In the genomic region with DNA sequence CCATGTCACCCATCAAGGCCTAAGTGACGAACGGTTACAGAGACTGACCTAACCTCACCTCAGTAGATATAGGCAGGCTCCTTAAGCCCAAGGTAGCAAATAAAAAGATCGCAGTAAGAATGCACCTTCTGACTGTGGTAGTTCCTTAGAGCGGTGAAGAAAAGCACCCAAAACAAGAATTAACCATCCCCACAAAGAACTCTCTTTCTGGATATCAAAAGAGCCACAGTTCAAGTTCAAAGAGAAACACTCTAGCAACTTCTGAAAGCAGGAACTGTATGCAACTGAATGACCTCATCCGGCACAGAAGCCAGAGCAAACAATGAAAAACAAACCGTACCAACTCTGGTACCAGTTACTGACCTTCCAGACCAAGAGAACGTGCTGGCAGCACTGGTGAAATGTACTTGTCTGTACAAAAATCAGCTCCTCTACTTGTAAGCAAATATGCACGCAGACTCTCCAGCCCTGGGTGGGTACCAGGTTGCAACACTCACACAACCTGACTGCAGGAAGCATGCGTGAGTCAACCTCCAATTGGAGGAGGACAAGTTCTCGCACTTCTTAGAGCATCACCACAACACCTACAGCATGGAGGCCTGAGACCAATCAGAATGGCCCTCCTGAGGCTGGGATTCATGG, we compare ENCODE assay signal across 8 cellular contexts.
DNase-seq lines count a peak whose midpoint lies in the region; ATAC-seq and TF ChIP-seq lines count a peak whose summit lies in the region.

No MANE protein-coding gene starts in this region.

- POLR2A ChIA-PET in Caco-2 (lab: Charles Lee) = no interaction called here
- POLR2A ChIA-PET in naive thymus-derived CD4-positive, alpha-beta T cell (lab: Charles Lee) = interaction anchor here (0.7 to 19.3 kb wide), 16 partner anchors 12 to 306 kb away, joined by 3 to 429 read pairs (median 4); a partner anchor contains a TSS

- H3K36me3 Mint-ChIP-seq in Caco-2 (ENCODE audit: insufficient read depth, unreplicated experiment) = peaks cover 87% of the 10 kb centered on the region
- peaks cover 47% of the 10 kb centered on the region for H3K36me3 Mint-ChIP-seq in central memory CD8-positive, alpha-beta T cell (ENCODE audit: insufficient read depth)
- H3K36me3 Mint-ChIP-seq in naive thymus-derived CD4-positive, alpha-beta T cell = peaks cover 12 to 40% (median 25%) of the 10 kb centered on the region in 5 donors

- CTCF ChIA-PET in Caco-2 (lab: Charles Lee) = no interaction called here
- CTCF ChIA-PET in naive thymus-derived CD4-positive, alpha-beta T cell (lab: Charles Lee) = interaction anchor here (0.6 to 4.1 kb wide), 5 partner anchors 9 to 252 kb away, joined by 3 to 17 read pairs (median 4); no protein-coding TSS in a partner anchor

- no peak for TF ChIP-seq CTCF in Caco-2 (IDR thresholded peaks at IDR 0.05; ENCODE audit: insufficient read depth in 1 of 2, low read depth in 1 of 2, low read length in 1 of 2, severe bottlenecking in 1 of 2, unreplicated experiment in 1 of 2)

- peak; percentile 50 for ATAC-seq in HG02588 (IDR thresholded peaks at IDR 0.05; ENCODE audit: unreplicated experiment)
- ATAC-seq in central memory CD8-positive, alpha-beta T cell (replicated peaks; ENCODE audit: extremely low read depth, poor library complexity, severe bottlenecking) = peak; percentile 76
- peak; percentile 80 for ATAC-seq in naive thymus-derived CD4-positive, alpha-beta T cell

- H3K4me3 ChIP-seq in Caco-2 (ENCODE audit: low read depth, low read length) = no peak overlapping the region
- H3K4me3 ChIP-seq in naive thymus-derived CD4-positive, alpha-beta T cell (ENCODE audit: low read length) = peak overlapping the region; percentile 67

- H3K27ac Mint-ChIP-seq in Caco-2 (ENCODE audit: unreplicated experiment) = peak overlapping the region; percentile 25
- peak overlapping the region; percentile 97 for H3K27ac Mint-ChIP-seq in central memory CD8-positive, alpha-beta T cell (ENCODE audit: low read depth)
- H3K27ac Mint-ChIP-seq in naive thymus-derived CD4-positive, alpha-beta T cell = peak overlapping the region; percentile 93 to 100 (median 99)

- H3K9me3 Mint-ChIP-seq in Caco-2 (ENCODE audit: unreplicated experiment) = no peaks in the 10 kb centered on the region
- H3K9me3 Mint-ChIP-seq in central memory CD8-positive, alpha-beta T cell = no peaks in the 10 kb centered on the region
- H3K9me3 Mint-ChIP-seq in naive thymus-derived CD4-positive, alpha-beta T cell = peaks cover 0 to 2% (median 0%) of the 10 kb centered on the region in 11 donors

- no peaks in the 10 kb centered on the region for H3K27me3 ChIP-seq in Caco-2 (replicated peaks; ENCODE audit: control insufficient read depth, insufficient read depth, low read length)
- H3K27me3 ChIP-seq in naive thymus-derived CD4-positive, alpha-beta T cell (ENCODE audit: control insufficient read depth in 2 of 2, insufficient read depth in 2 of 2, low read length in 2 of 2) = no peaks in the 10 kb centered on the region

- no peak overlapping the region for H3K4me3 Mint-ChIP-seq in Caco-2 (ENCODE audit: unreplicated experiment)
- H3K4me3 Mint-ChIP-seq in central memory CD8-positive, alpha-beta T cell = peak overlapping the region; percentile 88
- peak overlapping the region; percentile 86 to 98 (median 96) for H3K4me3 Mint-ChIP-seq in naive thymus-derived CD4-positive, alpha-beta T cell

- peaks cover 7% of the 10 kb centered on the region; the same call in 1 of the 2 replicates for H3K9me3 ChIP-seq in Caco-2
- H3K9me3 ChIP-seq in naive thymus-derived CD4-positive, alpha-beta T cell (ENCODE audit: control insufficient read depth in 2 of 3, low read length in 3 of 3) = no peaks in the 10 kb centered on the region

- peaks cover 6% of the 10 kb centered on the region for H3K36me3 ChIP-seq in Caco-2 (ENCODE audit: control insufficient read depth, insufficient read depth, low read length)
- peaks cover 0 to 14% (median 3%) of the 10 kb centered on the region in 3 experiments for H3K36me3 ChIP-seq in naive thymus-derived CD4-positive, alpha-beta T cell (ENCODE audit: control insufficient read depth in 2 of 3, insufficient read depth in 3 of 3, low read length in 3 of 3)

- peak overlapping the region; percentile 87 for H3K27ac ChIP-seq in naive thymus-derived CD4-positive, alpha-beta T cell (ENCODE audit: low read depth, low read length)

- intact Hi-C loops in Caco-2 (cut with micrococcal nuclease; ENCODE audit: unreplicated experiment) = loop anchor here (10.0 kb wide), 1 partner anchor 383 kb away; a partner anchor contains a TSS
- intact Hi-C loops in naive thymus-derived CD4-positive, alpha-beta T cell (cut with micrococcal nuclease) = loop anchor here (1.0 to 10.0 kb wide), 10 partner anchors 8 to 1270 kb away; a partner anchor contains a TSS

- H3K4me1 Mint-ChIP-seq in Caco-2 (ENCODE audit: low read depth, unreplicated experiment) = peaks cover 33% of the 10 kb centered on the region
- H3K4me1 Mint-ChIP-seq in central memory CD8-positive, alpha-beta T cell = peaks cover 79% of the 10 kb centered on the region
- H3K4me1 Mint-ChIP-seq in naive thymus-derived CD4-positive, alpha-beta T cell = peaks cover 42 to 88% (median 79%) of the 10 kb centered on the region in 7 donors

- no peaks in the 10 kb centered on the region for H3K27me3 Mint-ChIP-seq in Caco-2 (ENCODE audit: insufficient read depth, unreplicated experiment)
- no peaks in the 10 kb centered on the region for H3K27me3 Mint-ChIP-seq in central memory CD8-positive, alpha-beta T cell
- no peaks in the 10 kb centered on the region for H3K27me3 Mint-ChIP-seq in naive thymus-derived CD4-positive, alpha-beta T cell

- no peak for DNase-seq in Caco-2
- peak; percentile 17 to 73 (median 47) for DNase-seq in T-helper 1 cell
- DNase-seq in central memory CD8-positive, alpha-beta T cell (ENCODE audit: low spot score in 2 of 2) = peak in 1 of 2 donors; percentile 73
- DNase-seq in naive thymus-derived CD4-positive, alpha-beta T cell = peak in 8 of 9 donors; percentile 47 to 94 (median 90)
- DNase-seq in NCI-H446 (lab: John Stamatoyannopoulos, UW) = no peak
- no peak for DNase-seq in LoVo (ENCODE audit: low spot score)
- DNase-seq in NCI-H128 (lab: John Stamatoyannopoulos, UW; ENCODE audit: unreplicated experiment) = no peak

- no TSS peak for BruUV-seq in Caco-2 (replicated peaks; lab: Mats Ljungman, UMichigan)

- peaks cover 43% of the 10 kb centered on the region for H3K4me1 ChIP-seq in Caco-2
- H3K4me1 ChIP-seq in naive thymus-derived CD4-positive, alpha-beta T cell (ENCODE audit: control insufficient read depth in 2 of 2, insufficient read depth in 2 of 2, low read length in 2 of 2) = peaks cover 40 to 53% of the 10 kb centered on the region in 2 donors

Comparison
In these comparisons a context has a peak if more than half of its experiments do, and no peak if none do; other contexts are left out.
1. DNase-seq: peak in T-helper 1 cell (5 of 5) and naive thymus-derived CD4-positive, alpha-beta T cell (8 of 9); none in Caco-2 (0 of 2), NCI-H446 (0 of 2), LoVo (single experiment) and NCI-H128 (single experiment).
2. H3K27ac Mint-ChIP-seq: peak in every context shown above with its lines; median percentile 99 in naive thymus-derived CD4-positive, alpha-beta T cell; 97 in central memory CD8-positive, alpha-beta T cell; 25 in Caco-2.
3. Peak in every context shown above with its lines, with median percentiles within 50 percentile points of each other: ATAC-seq.